In genomic region chr5:72494700-72495124, GRCh38 we compare ENCODE assay signal across 33 cellular contexts. TPM values are rescaled to one million over a fixed set of nuclear protein-coding genes. Genes with fewer than 3 reads are reported as not detected.
DNase-seq lines count a peak whose midpoint lies in the region; ATAC-seq and TF ChIP-seq lines count a peak whose summit lies in the region.
"Had no signal": no experiment of that assay in that cellular context is flagged by ENCODE, and none has a peak within 500 bp of the region (broad histone marks: within the 10 kb centered on the region; RNA-seq: fewer than 3 reads in every experiment).

No MANE protein-coding gene starts in this region.

- H3K9me3 ChIP-seq in mesenchymal stem cell (ENCODE audit: control insufficient read depth, low read length): no peaks in the 10 kb centered on the region
- H3K9me3 ChIP-seq: breast epithelium, colonic mucosa, Peyer's patch, prostate gland, vagina had no signal

- H3K27me3 ChIP-seq in mesenchymal stem cell (ENCODE audit: control insufficient read depth in 1 of 2, insufficient read depth in 1 of 2, low read length in 2 of 2): no peaks in the 10 kb centered on the region
- H3K27me3 ChIP-seq: breast epithelium, colonic mucosa, Peyer's patch, vagina had no signal

- H2BK12ac ChIP-seq in mesenchymal stem cell (ENCODE audit: low read length in 2 of 2): no peak overlapping the region

- H3K14ac ChIP-seq in mesenchymal stem cell (ENCODE audit: low read length in 2 of 2): no peak overlapping the region

- H2BK15ac ChIP-seq in mesenchymal stem cell (ENCODE audit: low read depth, poor library complexity, severe bottlenecking): no peak overlapping the region

- H3K9ac ChIP-seq in mesenchymal stem cell (ENCODE audit: low read length): peak overlapping the region; percentile 23

- H2BK5ac ChIP-seq in mesenchymal stem cell (ENCODE audit: low read depth, low read length, poor library complexity, severe bottlenecking): no peak overlapping the region

- H3K4me2 ChIP-seq in mesenchymal stem cell (ENCODE audit: low read length, poor library complexity, severe bottlenecking): no peak overlapping the region

- no peak overlapping the region for H4K91ac ChIP-seq in mesenchymal stem cell (ENCODE audit: low read length)

- no peak overlapping the region for H3K4me3 Mint-ChIP-seq in activated CD4-positive, alpha-beta T cell treated with anti-CD3 and anti-CD28 coated beads for 36 hours
- H3K4me3 Mint-ChIP-seq: activated naive CD4-positive, alpha-beta T cell treated with anti-CD3 and anti-CD28 coated beads for 36 hours; B cell; CD8-positive, alpha-beta T cell; effector memory CD8-positive, alpha-beta T cell; IgD-negative memory B cell; neural crest cell; stimulated activated naive CD8-positive, alpha-beta T cell treated with anti-CD3 and anti-CD28 coated beads, Interleukin-15, Interleukin-2, amounts not matched to agents 100 ng/mL and 50 ng/mL, for 24 hours; WTC11 had no signal

- no peak overlapping the region for H3K23ac ChIP-seq in mesenchymal stem cell (ENCODE audit: low read length in 2 of 2)

- DNase-seq in NOMO-1 (lab: John Stamatoyannopoulos, UW; ENCODE audit: unreplicated experiment in 2 of 2): peak; percentile 12 to 36
- DNase-seq in NOMO-1 treated with dmso at 0.1 percent for 144 hours (lab: John Stamatoyannopoulos, UW; ENCODE audit: unreplicated experiment): no peak
- DNase-seq in fibroblast of gingiva (ENCODE audit: low read depth): peak; percentile 91
- DNase-seq in mesenchymal stem cell: no peak
- DNase-seq in activated effector memory CD4-positive, alpha-beta T cell treated with anti-CD3 and anti-CD28 coated beads, Interleukin-2, amount 50 U/mL, for 16 hours: no peak
- DNase-seq in foreskin melanocyte: no peak
- no peak for DNase-seq in activated CD4-positive, alpha-beta T cell treated with anti-CD3 and anti-CD28 coated beads for 36 hours
- no peak for DNase-seq in coronary artery (ENCODE audit: low spot score)
- DNase-seq: activated CD4-positive, alpha-beta T cell treated with anti-CD3 and anti-CD28 coated beads, Interleukin-2, amount 50 U/mL, for 1 hour; activated naive CD4-positive, alpha-beta T cell treated with anti-CD3 and anti-CD28 coated beads for 36 hours; activated T-cell treated with anti-CD3 and anti-CD28 coated beads, Interleukin-2, amount 50 U/mL, for 48 hours; amygdala; CD8-positive, alpha-beta T cell; colonic mucosa; DMS 273 treated with DMSO at 0.1 percent for 48 hours; effector memory CD8-positive, alpha-beta T cell; left colon; NCI-H1048; NCI-H1694 treated with DMSO at 0.1 percent for 48 hours; NCI-H2171; NCI-H510A treated with DMSO at 0.1 percent for 48 hours; Peyer's patch; SHP77 treated with DMSO at 0.1 percent for 48 hours had no signal

- H3K18ac ChIP-seq in mesenchymal stem cell (ENCODE audit: low read depth in 1 of 2, low read length in 2 of 2): no peak overlapping the region

- H3K27ac ChIP-seq in mesenchymal stem cell (ENCODE audit: low read length, poor library complexity, severe bottlenecking) (no peak overlapping the region), coronary artery (peak overlapping the region in 1 of 2 donors; percentile 49)
- H3K27ac ChIP-seq: 22Rv1, breast epithelium, colonic mucosa, Peyer's patch, prostate gland, vagina had no signal

- H3K4me3 ChIP-seq in mesenchymal stem cell (ENCODE audit: insufficient read depth in 1 of 2, low read depth in 1 of 2, low read length in 2 of 2) (peak overlapping the region in 1 of 2 experiments; percentile 40), coronary artery (no peak overlapping the region)
- H3K4me3 ChIP-seq: breast epithelium, colonic mucosa, Peyer's patch, prostate gland, vagina had no signal

- H3K27ac Mint-ChIP-seq in activated CD4-positive, alpha-beta T cell treated with anti-CD3 and anti-CD28 coated beads for 36 hours: no peak overlapping the region
- H3K27ac Mint-ChIP-seq: activated naive CD4-positive, alpha-beta T cell treated with anti-CD3 and anti-CD28 coated beads for 36 hours; B cell; CD8-positive, alpha-beta T cell; effector memory CD8-positive, alpha-beta T cell; IgD-negative memory B cell; stimulated activated naive CD8-positive, alpha-beta T cell treated with anti-CD3 and anti-CD28 coated beads, Interleukin-15, Interleukin-2, amounts not matched to agents 100 ng/mL and 50 ng/mL, for 24 hours; WTC11 had no signal

- no peaks in the 10 kb centered on the region for H3K4me1 Mint-ChIP-seq in activated CD4-positive, alpha-beta T cell treated with anti-CD3 and anti-CD28 coated beads for 36 hours
- H3K4me1 Mint-ChIP-seq: B cell, IgD-negative memory B cell had no signal

- intact Hi-C loops in activated CD4-positive, alpha-beta T cell treated with anti-CD3 and anti-CD28 coated beads for 36 hours (cut with DNase I, micrococcal nuclease): no loop called here

- WGBS in mesenchymal stem cell: 85% methylated on average over 3 of the region's 5 CpGs

- H3K4ac ChIP-seq in mesenchymal stem cell (ENCODE audit: low read depth in 1 of 2, low read length in 2 of 2): no peak overlapping the region

- H4K8ac ChIP-seq in mesenchymal stem cell (ENCODE audit: low read length): no peak overlapping the region

- no peak overlapping the region for H2BK120ac ChIP-seq in mesenchymal stem cell (ENCODE audit: low read depth, low read length)

- ATAC-seq in activated CD4-positive, alpha-beta T cell treated with anti-CD3 and anti-CD28 coated beads for 36 hours: no peak
- ATAC-seq: CD8-positive, alpha-beta T cell; effector memory CD8-positive, alpha-beta T cell; esophagus mucosa; left colon; WTC11 had no signal

- no peak overlapping the region for H2AFZ ChIP-seq in mesenchymal stem cell (ENCODE audit: low read depth, low read length)

- H3K36me3 ChIP-seq in mesenchymal stem cell (ENCODE audit: control insufficient read depth in 1 of 2, insufficient read depth in 2 of 2, low read depth in 1 of 2, low read length in 2 of 2): no peaks in the 10 kb centered on the region
- H3K36me3 ChIP-seq: breast epithelium, colonic mucosa, Peyer's patch, prostate gland, vagina had no signal

- no peaks in the 10 kb centered on the region for H3K4me1 ChIP-seq in mesenchymal stem cell (ENCODE audit: control insufficient read depth, insufficient read depth, low read depth, low read length)
- H3K4me1 ChIP-seq: breast epithelium, colonic mucosa, Peyer's patch had no signal

- H3K79me1 ChIP-seq in mesenchymal stem cell (replicated peaks; ENCODE audit: low read length, poor library complexity, severe bottlenecking): no peaks in the 10 kb centered on the region

- CTCF ChIA-PET in activated CD4-positive, alpha-beta T cell treated with anti-CD3 and anti-CD28 coated beads for 36 hours (lab: Charles Lee): interaction anchor here (1.1 kb wide), 1 partner anchor 11 kb away, joined by 3 read pairs; no protein-coding TSS in a partner anchor

- H3K36me3 Mint-ChIP-seq in activated CD4-positive, alpha-beta T cell treated with anti-CD3 and anti-CD28 coated beads for 36 hours (ENCODE audit: low read depth): no peaks in the 10 kb centered on the region
- H3K36me3 Mint-ChIP-seq: CD8-positive, alpha-beta T cell; WTC11 had no signal

- H3K9me3 Mint-ChIP-seq in activated CD4-positive, alpha-beta T cell treated with anti-CD3 and anti-CD28 coated beads for 36 hours (ENCODE audit: low read depth): no peaks in the 10 kb centered on the region
- H3K9me3 Mint-ChIP-seq: activated naive CD4-positive, alpha-beta T cell treated with anti-CD3 and anti-CD28 coated beads for 36 hours; CD8-positive, alpha-beta T cell; effector memory CD8-positive, alpha-beta T cell; IgD-negative memory B cell; neural crest cell; stimulated activated naive CD8-positive, alpha-beta T cell treated with anti-CD3 and anti-CD28 coated beads, Interleukin-15, Interleukin-2, amounts not matched to agents 100 ng/mL and 50 ng/mL, for 24 hours; WTC11 had no signal

- POLR2A ChIA-PET in activated CD4-positive, alpha-beta T cell treated with anti-CD3 and anti-CD28 coated beads for 36 hours (lab: Charles Lee): no interaction called here

- TF ChIP-seq CTCF in coronary artery (IDR thresholded peaks at IDR 0.05): no peak

- H2AK5ac ChIP-seq in mesenchymal stem cell (ENCODE audit: low read length, severe bottlenecking): no peak overlapping the region

- H3K27me3 Mint-ChIP-seq in activated CD4-positive, alpha-beta T cell treated with anti-CD3 and anti-CD28 coated beads for 36 hours: peaks cover 13% of the 10 kb centered on the region

RNA-seq across cellular contexts. Expression of gene ZNF366, which starts 12.5 kb away (rescaled TPM):
- polyA plus RNA-seq in mesenchymal stem cell (2013, experiment 1 of 2): 0.03 TPM
- 0.03 TPM for polyA plus RNA-seq in mesenchymal stem cell (2013, experiment 2 of 2)
- total RNA-seq in activated CD4-positive, alpha-beta T cell treated with anti-CD3 and anti-CD28 coated beads for 36 hours: not detected
- total RNA-seq: activated naive CD4-positive, alpha-beta T cell treated with anti-CD3 and anti-CD28 coated beads for 36 hours; B cell; CD8-positive, alpha-beta T cell; neural crest cell; WTC11 had no signal
- polyA plus RNA-seq: IgD-negative memory B cell had no signal

Comparison
In these comparisons a context has a peak if more than half of its experiments do, and no peak if none do; other contexts are left out.
1. DNase-seq: peak in NOMO-1 (2 of 2) and fibroblast of gingiva (single experiment); none in NOMO-1 treated with dmso at 0.1 percent for 144 hours (single experiment), mesenchymal stem cell (single experiment), activated effector memory CD4-positive, alpha-beta T cell treated with anti-CD3 and anti-CD28 coated beads, Interleukin-2, amount 50 U/mL, for 16 hours (single experiment), foreskin melanocyte (single experiment), activated CD4-positive, alpha-beta T cell treated with anti-CD3 and anti-CD28 coated beads for 36 hours (single experiment) and coronary artery (single experiment).